Comparison of ENCODE assay signal across 8 cellular contexts in the genomic region with DNA sequence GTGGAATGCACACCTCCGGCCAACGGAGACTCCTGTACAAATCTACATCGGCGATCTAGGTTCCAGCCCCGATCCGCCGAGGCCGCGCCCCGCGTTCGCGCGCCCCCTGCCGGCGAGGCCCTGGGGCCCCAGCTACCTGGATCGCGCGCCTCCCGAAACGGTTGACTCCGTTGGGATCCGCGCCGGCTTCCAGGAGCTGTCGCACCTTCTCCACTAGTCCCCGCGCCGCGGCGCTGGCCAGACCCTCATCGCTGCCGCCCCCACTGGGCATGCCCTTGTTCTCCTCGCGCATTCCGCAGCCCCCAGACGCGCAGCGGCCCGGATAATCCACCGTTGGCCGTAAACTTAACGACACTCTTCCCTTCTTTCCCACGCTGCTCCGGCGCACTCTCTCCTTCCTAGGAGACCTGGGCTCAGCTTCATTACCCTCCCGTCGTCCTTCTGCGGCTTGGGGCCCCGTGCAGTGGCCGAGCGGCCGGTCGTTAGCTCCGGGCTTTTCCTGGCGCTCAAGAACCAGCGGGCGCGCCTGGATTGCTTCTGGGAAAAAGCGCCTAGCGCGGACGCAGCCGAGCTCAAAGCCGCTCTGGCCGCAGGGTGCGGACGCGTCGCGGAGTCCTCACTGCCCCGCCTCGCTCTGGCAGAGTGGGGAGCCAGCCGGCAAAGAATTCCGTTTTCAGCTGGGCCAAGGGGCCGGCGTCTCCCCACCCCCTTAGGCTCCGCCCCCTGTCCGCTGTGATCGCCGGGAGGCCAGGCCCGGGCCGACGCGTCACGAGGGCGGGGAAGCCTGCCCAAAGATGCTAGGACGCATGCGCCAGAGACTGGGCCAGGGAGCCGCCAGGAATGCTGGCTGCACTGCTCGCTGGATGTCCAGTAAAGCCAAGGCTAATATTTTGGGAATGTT. TPM values are rescaled to one million over a fixed set of nuclear protein-coding genes. Genes with fewer than 3 reads are reported as not detected.
A peak's percentile ranks its signal among the peaks of the same experiment; 100 is the strongest.
DNase-seq lines count a peak whose midpoint lies in the region; ATAC-seq and TF ChIP-seq lines count a peak whose summit lies in the region.

A gene with protein sequence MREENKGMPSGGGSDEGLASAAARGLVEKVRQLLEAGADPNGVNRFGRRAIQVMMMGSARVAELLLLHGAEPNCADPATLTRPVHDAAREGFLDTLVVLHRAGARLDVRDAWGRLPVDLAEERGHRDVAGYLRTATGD (minus strand): TSS at position 644 of the 901 bp plus-strand sequence. CDS start 352 bp downstream, at position 292.

- POLR2A ChIA-PET in CD8-positive, alpha-beta memory T cell (lab: Charles Lee) = interaction anchor here (2.0 kb wide), 1 partner anchor 14 kb away, joined by 13 read pairs; a partner anchor contains a TSS

- H3K27me3 Mint-ChIP-seq in CD8-positive, alpha-beta memory T cell = peaks cover 40 to 57% of the 10 kb centered on the region in 2 donors
- peaks cover 74% of the 10 kb centered on the region for H3K27me3 Mint-ChIP-seq in nephron (ENCODE audit: low read depth)

- peaks cover 24 to 28% (median 26%) of the 10 kb centered on the region in 3 donors for H3K4me1 Mint-ChIP-seq in CD8-positive, alpha-beta memory T cell
- peaks cover 9% of the 10 kb centered on the region for H3K4me1 Mint-ChIP-seq in nephron

- H3K36me3 Mint-ChIP-seq in CD8-positive, alpha-beta memory T cell = no peaks in the 10 kb centered on the region
- no peaks in the 10 kb centered on the region for H3K36me3 Mint-ChIP-seq in nephron (ENCODE audit: low read depth)

- H3K27ac ChIP-seq in CD8-positive, alpha-beta memory T cell (ENCODE audit: low read depth, low read length) = no peak within 1 kb of the TSS
- H3K27ac ChIP-seq in OCI-LY1 (ENCODE audit: low read depth, low read length, poor library complexity, severe bottlenecking) (peak within 1 kb of the TSS; percentile 46), thoracic aorta (peak within 1 kb of the TSS; percentile 83 to 88)

- peak; percentile 96 for ATAC-seq in GM19455 (IDR thresholded peaks at IDR 0.05; ENCODE audit: unreplicated experiment)
- peak; percentile 87 for ATAC-seq in HG03571 (IDR thresholded peaks at IDR 0.05; ENCODE audit: unreplicated experiment)
- ATAC-seq in thoracic aorta (ENCODE audit: insufficient number of reproducible peaks, low FRiP score, low read depth) = peak; percentile 94

- peak within 1 kb of the TSS; percentile 78 to 93 (median 85) for H3K4me3 Mint-ChIP-seq in CD8-positive, alpha-beta memory T cell
- peak within 1 kb of the TSS; percentile 83 to 98 (median 89) for H3K4me3 Mint-ChIP-seq in nephron

- H3K4me2 ChIP-seq in OCI-LY1 (ENCODE audit: low read length) = peak within 1 kb of the TSS; percentile 88

- H3F3A ChIP-seq in OCI-LY1 (ENCODE audit: insufficient read depth, low read length) = no peaks in the 10 kb centered on the region

- H3K9me3 Mint-ChIP-seq in CD8-positive, alpha-beta memory T cell = peaks cover 0 to 2% (median 0%) of the 10 kb centered on the region in 5 donors
- H3K9me3 Mint-ChIP-seq in nephron = no peaks in the 10 kb centered on the region

- H3K4me1 ChIP-seq in CD8-positive, alpha-beta memory T cell (ENCODE audit: insufficient read depth, low read length) = peaks cover 13% of the 10 kb centered on the region
- H3K4me1 ChIP-seq in OCI-LY1 (ENCODE audit: insufficient read depth, low read length, severe bottlenecking) (peaks cover 41% of the 10 kb centered on the region), thoracic aorta (ENCODE audit: control insufficient read depth in 1 of 2, low read depth in 2 of 2) (peaks cover 0 to 5% of the 10 kb centered on the region in 2 donors)

- CTCF ChIA-PET in CD8-positive, alpha-beta memory T cell (lab: Charles Lee) = interaction anchor here (0.6 to 6.0 kb wide), 42 partner anchors 9 to 221 kb away, joined by 3 to 142 read pairs (median 5); a partner anchor contains a TSS

- H3K36me3 ChIP-seq in CD8-positive, alpha-beta memory T cell (ENCODE audit: insufficient read depth, low read length) = no peaks in the 10 kb centered on the region
- H3K36me3 ChIP-seq in OCI-LY1 (ENCODE audit: insufficient read depth, low read length) (peaks cover 10% of the 10 kb centered on the region), thoracic aorta (no peaks in the 10 kb centered on the region)

- DNase-seq in CD8-positive, alpha-beta memory T cell = peak; percentile 32 to 74 (median 61)
- peak; percentile 67 for DNase-seq in activated T-helper 9 cell treated with anti-CD3 and anti-CD28 coated beads, Interleukin-2, amount 50 U/mL, for 16 hours (ENCODE audit: low read depth)
- DNase-seq in fibroblast of the conjunctiva (ENCODE audit: low read depth) (peak; percentile 92), thoracic aorta (ENCODE audit: low spot score) (peak; percentile 80)

- H3K9me3 ChIP-seq in CD8-positive, alpha-beta memory T cell (ENCODE audit: low read length) = no peaks in the 10 kb centered on the region
- H3K9me3 ChIP-seq in OCI-LY1 (ENCODE audit: low read length) (no peaks in the 10 kb centered on the region), thoracic aorta (no peaks in the 10 kb centered on the region)

- H3K4me3 ChIP-seq in CD8-positive, alpha-beta memory T cell (ENCODE audit: low read length) = peak within 1 kb of the TSS; percentile 62
- H3K4me3 ChIP-seq in OCI-LY1 (ENCODE audit: low read depth, low read length, poor library complexity, severe bottlenecking) (peak within 1 kb of the TSS; percentile 72), thoracic aorta (peak within 1 kb of the TSS; percentile 76)

- H3K79me2 ChIP-seq in OCI-LY1 (ENCODE audit: insufficient read depth, low read length) = no peaks in the 10 kb centered on the region; the same call in 1 of the 2 replicates

- peaks cover 37% of the 10 kb centered on the region for H3K27me3 ChIP-seq in CD8-positive, alpha-beta memory T cell (ENCODE audit: insufficient read depth, low read length, poor library complexity, severe bottlenecking)
- H3K27me3 ChIP-seq in OCI-LY1 (ENCODE audit: insufficient read depth, low read length) = no peaks in the 10 kb centered on the region
- H3K27me3 ChIP-seq in thoracic aorta (replicated peaks; ENCODE audit: insufficient read depth) = no peaks in the 10 kb centered on the region

- H3K9ac ChIP-seq in OCI-LY1 (ENCODE audit: low read length) = peak within 1 kb of the TSS; percentile 63

- TF ChIP-seq CTCF in OCI-LY1 (IDR thresholded peaks at IDR 0.05; ENCODE audit: low read length) (peak; percentile 92), nephron (IDR thresholded peaks at IDR 0.05; ENCODE audit: unreplicated experiment in 3 of 3) (peak; percentile 55 to 86 (median 68)), thoracic aorta (IDR thresholded peaks at IDR 0.05) (peak; percentile 88)

- H4K20me1 ChIP-seq in OCI-LY1 (ENCODE audit: insufficient read depth, low read length) = no peaks in the 10 kb centered on the region

- no peaks in the 10 kb centered on the region for H3K9me2 ChIP-seq in OCI-LY1 (ENCODE audit: low read depth, low read length)

- no peak within 1 kb of the TSS for H2AFZ ChIP-seq in OCI-LY1 (ENCODE audit: low read length)

- peak within 1 kb of the TSS in 5 of 8 donors; percentile 19 to 56 (median 45) for H3K27ac Mint-ChIP-seq in CD8-positive, alpha-beta memory T cell
- H3K27ac Mint-ChIP-seq in nephron = peak within 1 kb of the TSS in 1 of 3 experiments; percentile 49

RNA-seq across cellular contexts. Expression of the gene that starts here (rescaled TPM):
- under 1 TPM in 1 of 2 experiments, not detected in 1; 0.09 TPM for total RNA-seq in CD8-positive, alpha-beta memory T cell
- 0.16 TPM for polyA plus RNA-seq in CD8-positive, alpha-beta memory T cell
- total RNA-seq in thoracic aorta = 10 to 100 TPM in 1 of 2 donors, 1 to 10 TPM in 1; 2.6 to 10.0 TPM

Comparison
In these comparisons a context has a peak if more than half of its experiments do, and no peak if none do; other contexts are left out.
1. Peak in DNase-seq and H3K4me3 ChIP-seq in CD8-positive, alpha-beta memory T cell; RNA of the gene not detected or under 1 TPM.